In the genomic region with DNA sequence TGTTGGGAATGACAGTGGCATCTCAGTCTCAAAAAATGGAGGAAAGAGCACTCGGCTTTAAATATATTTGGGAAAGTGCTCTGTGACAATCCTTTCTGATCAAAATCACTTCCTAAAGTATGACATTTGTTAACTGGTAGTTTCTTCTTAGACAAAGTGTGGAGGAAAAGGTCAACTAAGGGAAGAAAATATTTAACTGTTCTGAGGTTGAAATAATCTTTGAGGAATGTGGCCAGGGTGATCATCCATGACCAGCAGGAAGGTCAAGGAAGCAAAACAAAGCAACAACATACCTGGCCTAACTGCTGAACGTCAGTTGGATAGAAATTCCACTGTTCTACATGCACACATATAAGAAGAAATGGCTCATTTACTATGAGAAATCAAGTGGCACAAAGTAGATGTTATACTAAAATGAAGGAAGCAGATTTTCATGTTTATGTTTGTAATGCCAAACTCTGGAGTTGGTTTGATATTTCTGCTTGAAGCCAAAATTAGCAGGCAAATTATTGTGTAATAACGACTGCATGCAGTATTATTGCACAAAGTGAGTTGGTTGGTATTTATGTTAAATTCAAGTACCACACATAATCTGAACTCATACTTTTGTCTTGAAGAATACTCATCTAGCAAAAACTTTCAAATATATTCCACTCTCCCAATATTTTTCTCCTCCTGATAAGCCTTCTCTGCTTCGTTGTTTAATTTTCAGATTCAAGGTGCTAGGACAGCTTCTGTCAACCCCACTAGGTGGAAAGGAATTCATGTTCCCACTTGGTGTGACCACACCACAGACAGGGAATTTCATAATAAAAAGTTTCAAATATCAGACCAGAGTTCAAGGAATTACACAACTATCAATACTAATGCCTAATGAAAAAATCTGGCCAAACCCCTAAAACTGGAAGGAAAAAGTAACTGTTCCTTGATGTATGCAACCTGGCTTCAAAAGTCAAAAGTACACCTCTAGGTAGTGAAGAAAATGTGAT, we compare ENCODE assay signal across 10 cellular contexts.
DNase-seq lines count a peak whose midpoint lies in the region; ATAC-seq and TF ChIP-seq lines count a peak whose summit lies in the region.
"Had no signal": no experiment of that assay in that cellular context is flagged by ENCODE, and none has a peak within 500 bp of the region (broad histone marks: within the 10 kb centered on the region; RNA-seq: fewer than 3 reads in every experiment).

No MANE protein-coding gene starts in this region.

- H3K9me3 ChIP-seq in left lung (no peaks in the 10 kb centered on the region), upper lobe of right lung (no peaks in the 10 kb centered on the region), mucosa of descending colon (no peaks in the 10 kb centered on the region)

- DNase-seq in Right ventricle myocardium inferior (ENCODE audit: missing footprints), result no peak
- no peak for DNase-seq in cardiac septum (ENCODE audit: low spot score)
- no peak for DNase-seq in chondrocyte (ENCODE audit: low spot score)
- DNase-seq in left lung, result no peak
- no peak for DNase-seq in upper lobe of right lung
- no peak for DNase-seq in amniotic stem cell (lab: John Stamatoyannopoulos, UW)
- no peak for DNase-seq in mucosa of descending colon
- no peak for DNase-seq in DMS79 (lab: John Stamatoyannopoulos, UW)
- DNase-seq: retina had no signal

- no peaks in the 10 kb centered on the region for H3K36me3 ChIP-seq in left lung
- no peaks in the 10 kb centered on the region for H3K36me3 ChIP-seq in upper lobe of right lung
- H3K36me3 ChIP-seq in mucosa of descending colon (ENCODE audit: low read depth), result no peaks in the 10 kb centered on the region

- peak; percentile 9 for ATAC-seq in Right ventricle myocardium inferior
- ATAC-seq in left lung, result no peak
- ATAC-seq in upper lobe of right lung, result peak; percentile 8
- ATAC-seq in mucosa of descending colon, result no peak
- ATAC-seq: activated T-helper 17 cell treated with anti-CD3 and anti-CD28 coated beads, Interleukin-2, amount 50 U/mL, for 72 hours had no signal

- peak overlapping the region; percentile 55 to 96 for H3K27ac ChIP-seq in left lung
- H3K27ac ChIP-seq in upper lobe of right lung, result peak overlapping the region; percentile 52

- no peak for TF ChIP-seq CTCF in chondrocyte (IDR thresholded peaks at IDR 0.05)
- TF ChIP-seq CTCF in left lung (IDR thresholded peaks at IDR 0.05), result no peak
- TF ChIP-seq CTCF in upper lobe of right lung (IDR thresholded peaks at IDR 0.05), result no peak
- TF ChIP-seq CTCF in mucosa of descending colon (IDR thresholded peaks at IDR 0.05), result no peak

- H3K36me3 Mint-ChIP-seq in chondrocyte (ENCODE audit: low read depth), result no peaks in the 10 kb centered on the region

- H3K4me1 ChIP-seq in left lung (peaks cover 9 to 96% of the 10 kb centered on the region in 2 donors), upper lobe of right lung (peaks cover 60% of the 10 kb centered on the region), mucosa of descending colon (ENCODE audit: low read depth) (peaks cover 3% of the 10 kb centered on the region)

- H3K27me3 Mint-ChIP-seq in chondrocyte (ENCODE audit: low read depth), result no peaks in the 10 kb centered on the region
- H3K27me3 Mint-ChIP-seq: activated T-helper 17 cell treated with anti-CD3 and anti-CD28 coated beads, Interleukin-2, amount 50 U/mL, for 72 hours had no signal

- intact Hi-C loops in Right ventricle myocardium inferior (cut with DNase I), result no loop called here
- intact Hi-C loops in cardiac septum (cut with DNase I), result no loop called here
- intact Hi-C loops in left lung (cut with DNase I), result no loop called here
- intact Hi-C loops in upper lobe of right lung (cut with DNase I), result no loop called here
- intact Hi-C loops in mucosa of descending colon (cut with DNase I, micrococcal nuclease), result no loop called here

- H3K4me3 ChIP-seq in left lung, result no peak overlapping the region
- H3K4me3 ChIP-seq in upper lobe of right lung, result no peak overlapping the region
- no peak overlapping the region for H3K4me3 ChIP-seq in mucosa of descending colon

- H3K27ac Mint-ChIP-seq in chondrocyte (ENCODE audit: unreplicated experiment), result peak overlapping the region; percentile 3
- H3K27ac Mint-ChIP-seq: activated T-helper 17 cell treated with anti-CD3 and anti-CD28 coated beads, Interleukin-2, amount 50 U/mL, for 72 hours had no signal

- peaks cover 32% of the 10 kb centered on the region for H3K4me1 Mint-ChIP-seq in chondrocyte (ENCODE audit: low read depth)

- H3K9me3 Mint-ChIP-seq in chondrocyte (ENCODE audit: low read depth), result no peaks in the 10 kb centered on the region
- H3K9me3 Mint-ChIP-seq: activated T-helper 17 cell treated with anti-CD3 and anti-CD28 coated beads, Interleukin-2, amount 50 U/mL, for 72 hours had no signal

- no peaks in the 10 kb centered on the region for H3K27me3 ChIP-seq in left lung
- no peaks in the 10 kb centered on the region for H3K27me3 ChIP-seq in upper lobe of right lung

- H3K4me3 Mint-ChIP-seq in chondrocyte (ENCODE audit: unreplicated experiment), result no peak overlapping the region
- H3K4me3 Mint-ChIP-seq: activated T-helper 17 cell treated with anti-CD3 and anti-CD28 coated beads, Interleukin-2, amount 50 U/mL, for 72 hours had no signal

Comparison
In these comparisons a context has a peak if more than half of its experiments do, and no peak if none do; other contexts are left out.
1. ATAC-seq: peak in Right ventricle myocardium inferior (single experiment) and upper lobe of right lung (single experiment); none in left lung (single experiment) and mucosa of descending colon (single experiment).